ENCODE assay signal across 2 cellular contexts in the genomic region with DNA sequence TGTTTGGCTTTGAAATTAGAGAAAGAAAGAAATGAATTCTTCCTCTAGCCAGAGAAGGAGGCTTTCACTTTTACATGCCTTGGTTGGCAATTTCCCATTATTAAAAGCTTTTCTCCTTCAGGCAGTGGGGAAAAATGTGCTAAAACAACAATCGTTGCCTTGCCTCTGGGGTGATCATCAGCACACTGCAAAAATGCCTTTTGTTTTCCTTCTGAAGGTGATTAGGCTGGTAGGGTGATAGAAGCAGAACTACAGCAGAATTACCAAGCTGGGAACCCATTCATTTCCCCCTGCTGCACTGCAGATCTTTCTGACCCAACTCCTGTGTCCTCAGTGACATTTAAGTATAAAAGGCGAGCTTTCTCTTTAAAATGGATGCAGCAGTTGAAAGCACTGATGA.
TF ChIP-seq lines count a peak whose summit lies in the region.

No MANE protein-coding gene starts in this region.

TF ChIP-seq in WTC11, 78 proteins besides CTCF, POLR2A, EP300 and RAD21 (continued from another document and continues in another):
- TF ChIP-seq, protein P1, sequence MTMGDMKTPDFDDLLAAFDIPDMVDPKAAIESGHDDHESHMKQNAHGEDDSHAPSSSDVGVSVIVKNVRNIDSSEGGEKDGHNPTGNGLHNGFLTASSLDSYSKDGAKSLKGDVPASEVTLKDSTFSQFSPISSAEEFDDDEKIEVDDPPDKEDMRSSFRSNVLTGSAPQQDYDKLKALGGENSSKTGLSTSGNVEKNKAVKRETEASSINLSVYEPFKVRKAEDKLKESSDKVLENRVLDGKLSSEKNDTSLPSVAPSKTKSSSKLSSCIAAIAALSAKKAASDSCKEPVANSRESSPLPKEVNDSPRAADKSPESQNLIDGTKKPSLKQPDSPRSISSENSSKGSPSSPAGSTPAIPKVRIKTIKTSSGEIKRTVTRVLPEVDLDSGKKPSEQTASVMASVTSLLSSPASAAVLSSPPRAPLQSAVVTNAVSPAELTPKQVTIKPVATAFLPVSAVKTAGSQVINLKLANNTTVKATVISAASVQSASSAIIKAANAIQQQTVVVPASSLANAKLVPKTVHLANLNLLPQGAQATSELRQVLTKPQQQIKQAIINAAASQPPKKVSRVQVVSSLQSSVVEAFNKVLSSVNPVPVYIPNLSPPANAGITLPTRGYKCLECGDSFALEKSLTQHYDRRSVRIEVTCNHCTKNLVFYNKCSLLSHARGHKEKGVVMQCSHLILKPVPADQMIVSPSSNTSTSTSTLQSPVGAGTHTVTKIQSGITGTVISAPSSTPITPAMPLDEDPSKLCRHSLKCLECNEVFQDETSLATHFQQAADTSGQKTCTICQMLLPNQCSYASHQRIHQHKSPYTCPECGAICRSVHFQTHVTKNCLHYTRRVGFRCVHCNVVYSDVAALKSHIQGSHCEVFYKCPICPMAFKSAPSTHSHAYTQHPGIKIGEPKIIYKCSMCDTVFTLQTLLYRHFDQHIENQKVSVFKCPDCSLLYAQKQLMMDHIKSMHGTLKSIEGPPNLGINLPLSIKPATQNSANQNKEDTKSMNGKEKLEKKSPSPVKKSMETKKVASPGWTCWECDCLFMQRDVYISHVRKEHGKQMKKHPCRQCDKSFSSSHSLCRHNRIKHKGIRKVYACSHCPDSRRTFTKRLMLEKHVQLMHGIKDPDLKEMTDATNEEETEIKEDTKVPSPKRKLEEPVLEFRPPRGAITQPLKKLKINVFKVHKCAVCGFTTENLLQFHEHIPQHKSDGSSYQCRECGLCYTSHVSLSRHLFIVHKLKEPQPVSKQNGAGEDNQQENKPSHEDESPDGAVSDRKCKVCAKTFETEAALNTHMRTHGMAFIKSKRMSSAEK (CRISPR knock-in tag; IDR thresholded peaks at IDR 0.05; ENCODE audit: borderline replicate concordance) = no peak
- TF ChIP-seq, protein P2, sequence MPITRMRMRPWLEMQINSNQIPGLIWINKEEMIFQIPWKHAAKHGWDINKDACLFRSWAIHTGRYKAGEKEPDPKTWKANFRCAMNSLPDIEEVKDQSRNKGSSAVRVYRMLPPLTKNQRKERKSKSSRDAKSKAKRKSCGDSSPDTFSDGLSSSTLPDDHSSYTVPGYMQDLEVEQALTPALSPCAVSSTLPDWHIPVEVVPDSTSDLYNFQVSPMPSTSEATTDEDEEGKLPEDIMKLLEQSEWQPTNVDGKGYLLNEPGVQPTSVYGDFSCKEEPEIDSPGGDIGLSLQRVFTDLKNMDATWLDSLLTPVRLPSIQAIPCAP (CRISPR knock-in tag; IDR thresholded peaks at IDR 0.05) = no peak
- TF ChIP-seq JUN (CRISPR knock-in tag; IDR thresholded peaks at IDR 0.05) = no peak
- no peak for TF ChIP-seq E2F1 (CRISPR knock-in tag; IDR thresholded peaks at IDR 0.05)
- no peak for TF ChIP-seq AR (CRISPR knock-in tag; IDR thresholded peaks at IDR 0.05)
- TF ChIP-seq, protein P3, sequence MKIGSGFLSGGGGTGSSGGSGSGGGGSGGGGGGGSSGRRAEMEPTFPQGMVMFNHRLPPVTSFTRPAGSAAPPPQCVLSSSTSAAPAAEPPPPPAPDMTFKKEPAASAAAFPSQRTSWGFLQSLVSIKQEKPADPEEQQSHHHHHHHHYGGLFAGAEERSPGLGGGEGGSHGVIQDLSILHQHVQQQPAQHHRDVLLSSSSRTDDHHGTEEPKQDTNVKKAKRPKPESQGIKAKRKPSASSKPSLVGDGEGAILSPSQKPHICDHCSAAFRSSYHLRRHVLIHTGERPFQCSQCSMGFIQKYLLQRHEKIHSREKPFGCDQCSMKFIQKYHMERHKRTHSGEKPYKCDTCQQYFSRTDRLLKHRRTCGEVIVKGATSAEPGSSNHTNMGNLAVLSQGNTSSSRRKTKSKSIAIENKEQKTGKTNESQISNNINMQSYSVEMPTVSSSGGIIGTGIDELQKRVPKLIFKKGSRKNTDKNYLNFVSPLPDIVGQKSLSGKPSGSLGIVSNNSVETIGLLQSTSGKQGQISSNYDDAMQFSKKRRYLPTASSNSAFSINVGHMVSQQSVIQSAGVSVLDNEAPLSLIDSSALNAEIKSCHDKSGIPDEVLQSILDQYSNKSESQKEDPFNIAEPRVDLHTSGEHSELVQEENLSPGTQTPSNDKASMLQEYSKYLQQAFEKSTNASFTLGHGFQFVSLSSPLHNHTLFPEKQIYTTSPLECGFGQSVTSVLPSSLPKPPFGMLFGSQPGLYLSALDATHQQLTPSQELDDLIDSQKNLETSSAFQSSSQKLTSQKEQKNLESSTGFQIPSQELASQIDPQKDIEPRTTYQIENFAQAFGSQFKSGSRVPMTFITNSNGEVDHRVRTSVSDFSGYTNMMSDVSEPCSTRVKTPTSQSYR (CRISPR knock-in tag; IDR thresholded peaks at IDR 0.05) = no peak
- no peak for TF ChIP-seq CBFB (CRISPR knock-in tag; IDR thresholded peaks at IDR 0.05; ENCODE audit: low read depth)
- no peak for TF ChIP-seq HMGA2 (CRISPR knock-in tag; IDR thresholded peaks at IDR 0.05)

TF ChIP-seq in endothelial cell of umbilical vein, 7 proteins besides CTCF, POLR2A, EP300 and RAD21 (continued from another document):
- TF ChIP-seq GATA2 (IDR thresholded peaks at IDR 0.05; ENCODE audit: insufficient read depth, insufficient read length, low read depth, low read length) = no peak
- TF ChIP-seq EZH2 (IDR thresholded peaks at IDR 0.05; ENCODE audit: borderline replicate concordance, low read depth, low read length, severe bottlenecking) = no peak
- no peak for TF ChIP-seq POLR2AphosphoS5 (IDR thresholded peaks at IDR 0.05; ENCODE audit: insufficient read depth, low read depth, low read length)
- no peak for TF ChIP-seq MYC (IDR thresholded peaks at IDR 0.05; ENCODE audit: low read depth, low read length)
- TF ChIP-seq JUN (IDR thresholded peaks at IDR 0.05; ENCODE audit: borderline replicate concordance, insufficient read depth, insufficient read length, low read depth) = no peak
